Comparison of ENCODE assay signal across 1 cellular context in genomic region chr1:2315711-2316450, GRCh38.
TF ChIP-seq lines count a peak whose summit lies in the region.

No MANE protein-coding gene starts in this region.

TF ChIP-seq in IMR-90, 13 proteins besides CTCF, POLR2A, EP300 and RAD21 (continued from another document):
- TF ChIP-seq, protein P1, sequence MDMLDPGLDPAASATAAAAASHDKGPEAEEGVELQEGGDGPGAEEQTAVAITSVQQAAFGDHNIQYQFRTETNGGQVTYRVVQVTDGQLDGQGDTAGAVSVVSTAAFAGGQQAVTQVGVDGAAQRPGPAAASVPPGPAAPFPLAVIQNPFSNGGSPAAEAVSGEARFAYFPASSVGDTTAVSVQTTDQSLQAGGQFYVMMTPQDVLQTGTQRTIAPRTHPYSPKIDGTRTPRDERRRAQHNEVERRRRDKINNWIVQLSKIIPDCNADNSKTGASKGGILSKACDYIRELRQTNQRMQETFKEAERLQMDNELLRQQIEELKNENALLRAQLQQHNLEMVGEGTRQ (IDR thresholded peaks at IDR 0.05; ENCODE audit: low read depth, low read length): no peak
- TF ChIP-seq FOS (IDR thresholded peaks at IDR 0.05; ENCODE audit: low read depth, low read length): no peak
- TF ChIP-seq BHLHE40 (IDR thresholded peaks at IDR 0.05; ENCODE audit: low read depth, low read length): no peak
- TF ChIP-seq, protein P2, sequence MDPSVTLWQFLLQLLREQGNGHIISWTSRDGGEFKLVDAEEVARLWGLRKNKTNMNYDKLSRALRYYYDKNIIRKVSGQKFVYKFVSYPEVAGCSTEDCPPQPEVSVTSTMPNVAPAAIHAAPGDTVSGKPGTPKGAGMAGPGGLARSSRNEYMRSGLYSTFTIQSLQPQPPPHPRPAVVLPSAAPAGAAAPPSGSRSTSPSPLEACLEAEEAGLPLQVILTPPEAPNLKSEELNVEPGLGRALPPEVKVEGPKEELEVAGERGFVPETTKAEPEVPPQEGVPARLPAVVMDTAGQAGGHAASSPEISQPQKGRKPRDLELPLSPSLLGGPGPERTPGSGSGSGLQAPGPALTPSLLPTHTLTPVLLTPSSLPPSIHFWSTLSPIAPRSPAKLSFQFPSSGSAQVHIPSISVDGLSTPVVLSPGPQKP (IDR thresholded peaks at IDR 0.05; ENCODE audit: borderline replicate concordance, low read depth, low read length): no peak
- no peak for TF ChIP-seq RFX5 (IDR thresholded peaks at IDR 0.05; ENCODE audit: low read depth, low read length)
- TF ChIP-seq MAFK (IDR thresholded peaks at IDR 0.05; ENCODE audit: low read depth, low read length): no peak
- no peak for TF ChIP-seq RCOR1 (IDR thresholded peaks at IDR 0.05; ENCODE audit: insufficient replicate concordance, low read length)
- no peak for TF ChIP-seq CHD1 (IDR thresholded peaks at IDR 0.05; ENCODE audit: low read depth, low read length)
- TF ChIP-seq NFE2L2 (IDR thresholded peaks at IDR 0.05; ENCODE audit: low read depth, low read length): no peak
- TF ChIP-seq MAZ (IDR thresholded peaks at IDR 0.05; ENCODE audit: borderline replicate concordance, low read depth, low read length): no peak
